In the genomic region with DNA sequence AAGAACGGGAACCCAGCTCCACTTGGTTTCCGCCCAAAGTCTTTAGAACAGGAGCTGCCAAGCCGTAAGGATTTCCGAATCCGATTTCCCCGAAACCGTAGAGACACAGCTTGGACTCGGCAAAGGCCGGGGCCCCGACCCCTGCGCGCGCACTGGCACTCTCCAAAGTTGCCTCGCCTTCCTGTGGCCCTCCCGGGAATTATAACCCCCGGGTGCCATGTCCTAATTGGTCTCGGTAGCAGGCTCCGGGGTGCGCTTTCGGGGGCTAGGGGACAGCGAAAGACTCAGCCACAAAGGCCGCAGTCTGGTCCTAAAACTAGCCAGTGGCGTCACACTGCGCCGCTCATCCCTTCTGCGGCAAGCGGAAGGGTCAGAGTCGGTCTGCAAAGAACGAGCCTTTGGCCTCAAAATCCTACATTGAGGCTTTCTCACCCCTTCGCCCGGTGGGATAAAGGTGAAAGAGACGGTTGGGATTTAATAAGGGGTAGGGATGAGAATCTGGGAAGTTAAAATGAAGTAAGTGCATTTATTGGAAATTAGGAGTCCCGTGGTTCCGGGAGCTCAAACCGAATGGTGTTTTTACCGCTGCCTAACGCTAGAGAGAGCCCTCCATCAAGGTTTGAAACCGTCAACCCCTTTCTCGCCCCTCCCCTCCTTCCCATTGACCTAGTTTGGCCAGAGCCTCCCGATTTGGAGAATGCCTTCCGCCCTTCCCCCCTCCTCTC, we compare ENCODE assay signal across 9 cellular contexts. TPM values are rescaled to one million over a fixed set of nuclear protein-coding genes. Genes with fewer than 3 reads are reported as not detected.
A peak's percentile ranks its signal among the peaks of the same experiment; 100 is the strongest.
DNase-seq lines count a peak whose midpoint lies in the region; ATAC-seq and TF ChIP-seq lines count a peak whose summit lies in the region.
"Had no signal": no experiment of that assay in that cellular context is flagged by ENCODE, and none has a peak within 500 bp of the region (broad histone marks: within the 10 kb centered on the region; RNA-seq: fewer than 3 reads in every experiment).

No MANE protein-coding gene starts in this region.

- 1% methylated on average over 39 of the region's 41 CpGs for WGBS in mesenchymal stem cell

- peak overlapping the region; percentile 91 for H4K91ac ChIP-seq in mesenchymal stem cell (ENCODE audit: low read length)

- H3K36me3 ChIP-seq in BLaER1: peaks cover 17% of the 10 kb centered on the region
- peaks cover under 1 to 12% of the 10 kb centered on the region in 2 experiments for H3K36me3 ChIP-seq in mesenchymal stem cell (ENCODE audit: control insufficient read depth in 1 of 2, insufficient read depth in 2 of 2, low read depth in 1 of 2, low read length in 2 of 2)

- H3K4me3 ChIP-seq in BLaER1: peak overlapping the region; percentile 97
- peak overlapping the region; percentile 41 to 86 for H3K4me3 ChIP-seq in mesenchymal stem cell (ENCODE audit: insufficient read depth in 1 of 2, low read depth in 1 of 2, low read length in 2 of 2)

- peaks cover 94% of the 10 kb centered on the region for H4K20me1 ChIP-seq in BLaER1

- CTCF ChIA-PET in activated CD8-positive, alpha-beta memory T cell treated with anti-CD3 and anti-CD28 coated beads, Interleukin-2, amount 10 ng/mL, durations not matched to agents 7 days and 5 days (lab: Charles Lee): interaction anchor here (0.6 to 7.3 kb wide), 66 partner anchors 7 to 1415 kb away, joined by 3 to 391 read pairs (median 4); partner anchors contain the start of genes LPP and RTP4

- no peaks in the 10 kb centered on the region for H3K9me3 Mint-ChIP-seq in activated CD8-positive, alpha-beta memory T cell treated with anti-CD3 and anti-CD28 coated beads, Interleukin-2, amount 10 ng/mL, durations not matched to agents 7 days and 5 days (ENCODE audit: low read depth)
- H3K9me3 Mint-ChIP-seq in endothelial cell (ENCODE audit: unreplicated experiment): no peaks in the 10 kb centered on the region

- H2BK12ac ChIP-seq in mesenchymal stem cell (ENCODE audit: low read length in 2 of 2): peak overlapping the region; percentile 27 to 67

- H3K27ac ChIP-seq in BLaER1 (peak overlapping the region; percentile 100), mesenchymal stem cell (ENCODE audit: low read length, poor library complexity, severe bottlenecking) (peak overlapping the region; percentile 82)

- H3K27me3 Mint-ChIP-seq in activated CD8-positive, alpha-beta memory T cell treated with anti-CD3 and anti-CD28 coated beads, Interleukin-2, amount 10 ng/mL, durations not matched to agents 7 days and 5 days: peaks cover 10% of the 10 kb centered on the region
- peaks cover 1% of the 10 kb centered on the region for H3K27me3 Mint-ChIP-seq in endothelial cell (ENCODE audit: unreplicated experiment)

- H3K18ac ChIP-seq in mesenchymal stem cell (ENCODE audit: low read depth in 1 of 2, low read length in 2 of 2): peak overlapping the region; percentile 47 to 72

- peak; percentile 57 for TF ChIP-seq CTCF in endothelial cell (IDR thresholded peaks at IDR 0.05; ENCODE audit: unreplicated experiment)

- peak overlapping the region; percentile 94 for H2BK5ac ChIP-seq in mesenchymal stem cell (ENCODE audit: low read depth, low read length, poor library complexity, severe bottlenecking)

- H3K9ac ChIP-seq in BLaER1 (peak overlapping the region; percentile 99), mesenchymal stem cell (ENCODE audit: low read length) (peak overlapping the region; percentile 100)

- H3K9me3 ChIP-seq in BLaER1 (no peaks in the 10 kb centered on the region), mesenchymal stem cell (ENCODE audit: control insufficient read depth, low read length) (no peaks in the 10 kb centered on the region)

- H3K27me3 ChIP-seq in BLaER1 (no peaks in the 10 kb centered on the region), mesenchymal stem cell (ENCODE audit: control insufficient read depth in 1 of 2, insufficient read depth in 1 of 2, low read length in 2 of 2) (no peaks in the 10 kb centered on the region)

- H3K4me2 ChIP-seq in BLaER1 (peak overlapping the region; percentile 98), mesenchymal stem cell (ENCODE audit: low read length, poor library complexity, severe bottlenecking) (peak overlapping the region; percentile 87)

- peak overlapping the region; percentile 58 to 89 for H3K4ac ChIP-seq in mesenchymal stem cell (ENCODE audit: low read depth in 1 of 2, low read length in 2 of 2)

- H3K36me3 Mint-ChIP-seq in activated CD8-positive, alpha-beta memory T cell treated with anti-CD3 and anti-CD28 coated beads, Interleukin-2, amount 10 ng/mL, durations not matched to agents 7 days and 5 days: no peaks in the 10 kb centered on the region
- H3K36me3 Mint-ChIP-seq in endothelial cell (ENCODE audit: low read depth, unreplicated experiment): no peaks in the 10 kb centered on the region

- peak overlapping the region; percentile 93 for H4K8ac ChIP-seq in mesenchymal stem cell (ENCODE audit: low read length)

- peak overlapping the region; percentile 99 for H3K27ac Mint-ChIP-seq in activated CD8-positive, alpha-beta memory T cell treated with anti-CD3 and anti-CD28 coated beads, Interleukin-2, amount 10 ng/mL, durations not matched to agents 7 days and 5 days
- H3K27ac Mint-ChIP-seq in endothelial cell (ENCODE audit: unreplicated experiment): peak overlapping the region; percentile 97

- peaks cover 15% of the 10 kb centered on the region for H3K79me1 ChIP-seq in mesenchymal stem cell (replicated peaks; ENCODE audit: low read length, poor library complexity, severe bottlenecking)

- peak overlapping the region in 1 of 2 experiments; percentile 9 for H3K14ac ChIP-seq in mesenchymal stem cell (ENCODE audit: low read length in 2 of 2)

- DNase-seq in HPDE6-E6E7 (ENCODE audit: extremely low spot score) (peak; percentile 89), NCI-H774 (lab: John Stamatoyannopoulos, UW) (peak; percentile 95), endothelial cell (ENCODE audit: low spot score) (peak; percentile 80), mesenchymal stem cell (peak; percentile 95)
- peak; percentile 87 for DNase-seq in activated CD8-positive, alpha-beta memory T cell treated with anti-CD3 and anti-CD28 coated beads, Interleukin-2, amount 10 ng/mL, durations not matched to agents 7 days and 5 days
- DNase-seq in stimulated activated CD8-positive, alpha-beta memory T cell treated with anti-CD3 and anti-CD28 coated beads, Interleukin-4, amount 100 ng/mL, for 48 hours: peak; percentile 80

- peak overlapping the region; percentile 6 for H2AFZ ChIP-seq in mesenchymal stem cell (ENCODE audit: low read depth, low read length)

- H3K23ac ChIP-seq in mesenchymal stem cell (ENCODE audit: low read length in 2 of 2): peak overlapping the region in 1 of 2 experiments; percentile 57

- peaks cover 38% of the 10 kb centered on the region for H3K4me1 Mint-ChIP-seq in activated CD8-positive, alpha-beta memory T cell treated with anti-CD3 and anti-CD28 coated beads, Interleukin-2, amount 10 ng/mL, durations not matched to agents 7 days and 5 days
- peaks cover 41% of the 10 kb centered on the region for H3K4me1 Mint-ChIP-seq in endothelial cell (ENCODE audit: unreplicated experiment)

- peak; percentile 58 for ATAC-seq in GM19372 (IDR thresholded peaks at IDR 0.05; ENCODE audit: low read depth, unreplicated experiment)
- peak; percentile 37 for ATAC-seq in activated CD8-positive, alpha-beta memory T cell treated with anti-CD3 and anti-CD28 coated beads, Interleukin-2, amount 10 ng/mL, durations not matched to agents 7 days and 5 days

- no peak overlapping the region for H2AK5ac ChIP-seq in mesenchymal stem cell (ENCODE audit: low read length, severe bottlenecking)

- H2BK15ac ChIP-seq in mesenchymal stem cell (ENCODE audit: low read depth, poor library complexity, severe bottlenecking): no peak overlapping the region

- H3K4me3 Mint-ChIP-seq in activated CD8-positive, alpha-beta memory T cell treated with anti-CD3 and anti-CD28 coated beads, Interleukin-2, amount 10 ng/mL, durations not matched to agents 7 days and 5 days: peak overlapping the region; percentile 98
- peak overlapping the region; percentile 89 for H3K4me3 Mint-ChIP-seq in endothelial cell (ENCODE audit: unreplicated experiment)

- H2BK120ac ChIP-seq in mesenchymal stem cell (ENCODE audit: low read depth, low read length): peak overlapping the region; percentile 29

- H3K4me1 ChIP-seq in BLaER1 (peaks cover 53% of the 10 kb centered on the region), mesenchymal stem cell (ENCODE audit: control insufficient read depth, insufficient read depth, low read depth, low read length) (peaks cover 22% of the 10 kb centered on the region)

RNA-seq across cellular contexts. Expression of gene BCL6, which starts 6.7 kb away (rescaled TPM):
- 10 to 100 TPM; 12.1 to 13.2 TPM for total RNA-seq in activated CD8-positive, alpha-beta memory T cell treated with anti-CD3 and anti-CD28 coated beads, Interleukin-2, amount 10 ng/mL, durations not matched to agents 7 days and 5 days
- 7.6 TPM for total RNA-seq in endothelial cell (ENCODE audit: unreplicated experiment)
- polyA plus RNA-seq in mesenchymal stem cell (2013, experiment 1 of 2): 20.5 TPM
- 18.5 TPM for polyA plus RNA-seq in mesenchymal stem cell (2013, experiment 2 of 2)

RNA-seq across cellular contexts. Expression of gene RTP2, which starts 36.2 kb away (rescaled TPM):
- total RNA-seq in activated CD8-positive, alpha-beta memory T cell treated with anti-CD3 and anti-CD28 coated beads, Interleukin-2, amount 10 ng/mL, durations not matched to agents 7 days and 5 days: not detected
- not detected for total RNA-seq in endothelial cell (ENCODE audit: unreplicated experiment)
- not detected for polyA plus RNA-seq in mesenchymal stem cell (2013, experiment 1 of 2)
- not detected for polyA plus RNA-seq in mesenchymal stem cell (2013, experiment 2 of 2)
- total RNA-seq: T-helper 1 cell treated with Interleukin-12 subunit alpha and Interleukin-12 subunit beta and Interleukin-4 antibody, amounts not matched to agents 30 ng/mL and 1 ng/mL, for 36 hours had no signal

Comparison
In these comparisons a context has a peak if more than half of its experiments do, and no peak if none do; other contexts are left out.
1. Peak in every context shown above with its lines: DNase-seq, ATAC-seq, H3K4me3 ChIP-seq and H3K27ac ChIP-seq.